In genomic region chr20:45506927-45507820, GRCh38 we compare ENCODE assay signal across 21 cellular contexts. TPM values are rescaled to one million over a fixed set of nuclear protein-coding genes. Genes with fewer than 3 reads are reported as not detected.
A peak's percentile ranks its signal among the peaks of the same experiment; 100 is the strongest.
DNase-seq lines count a peak whose midpoint lies in the region; ATAC-seq and TF ChIP-seq lines count a peak whose summit lies in the region.
"Had no signal": no experiment of that assay in that cellular context is flagged by ENCODE, and none has a peak within 500 bp of the region (broad histone marks: within the 10 kb centered on the region; RNA-seq: fewer than 3 reads in every experiment).

No MANE protein-coding gene starts in this region.

- no CpG with 5 or more reads among the region's 5 CpGs for WGBS in mesendoderm (ENCODE audit: extremely low coverage, insufficient coverage, low lambda C conversion rate)

- H3K27ac ChIP-seq in mesendoderm (ENCODE audit: low read depth, low read length), result no peak overlapping the region
- H3K27ac ChIP-seq: A549, testis had no signal

- H3K23ac ChIP-seq in mesendoderm (ENCODE audit: low read length), result no peak overlapping the region

- no peaks in the 10 kb centered on the region for H3K36me3 ChIP-seq in mesendoderm (ENCODE audit: control insufficient read depth, insufficient read depth, low read length)

- no peaks in the 10 kb centered on the region for H3K36me3 Mint-ChIP-seq in activated CD4-positive, alpha-beta T cell treated with anti-CD3 and anti-CD28 coated beads, Interleukin-2, amount 10 ng/mL, durations not matched to agents 24 days and 14 days (ENCODE audit: low read depth)
- no peaks in the 10 kb centered on the region for H3K36me3 Mint-ChIP-seq in osteocyte (ENCODE audit: unreplicated experiment)
- H3K36me3 Mint-ChIP-seq in type B pancreatic cell, result no peaks in the 10 kb centered on the region
- H3K36me3 Mint-ChIP-seq: CD8-positive, alpha-beta memory T cell had no signal

- H3K9me3 Mint-ChIP-seq in activated CD4-positive, alpha-beta T cell treated with anti-CD3 and anti-CD28 coated beads, Interleukin-2, amount 10 ng/mL, durations not matched to agents 24 days and 14 days, result no peaks in the 10 kb centered on the region
- H3K9me3 Mint-ChIP-seq in osteocyte (ENCODE audit: unreplicated experiment), result no peaks in the 10 kb centered on the region
- no peaks in the 10 kb centered on the region for H3K9me3 Mint-ChIP-seq in type B pancreatic cell
- H3K9me3 Mint-ChIP-seq: CD8-positive, alpha-beta memory T cell had no signal

- no peak overlapping the region for H2BK5ac ChIP-seq in mesendoderm (ENCODE audit: low read length)

- H3K27me3 Mint-ChIP-seq in activated CD4-positive, alpha-beta T cell treated with anti-CD3 and anti-CD28 coated beads, Interleukin-2, amount 10 ng/mL, durations not matched to agents 24 days and 14 days, result peaks cover 22% of the 10 kb centered on the region
- H3K27me3 Mint-ChIP-seq in osteocyte (ENCODE audit: unreplicated experiment) (peaks cover 24% of the 10 kb centered on the region), type B pancreatic cell (peaks cover 10% of the 10 kb centered on the region)

- H2AK5ac ChIP-seq in mesendoderm (ENCODE audit: low read length), result no peak overlapping the region

- intact Hi-C loops in activated CD4-positive, alpha-beta T cell treated with anti-CD3 and anti-CD28 coated beads, Interleukin-2, amount 10 ng/mL, durations not matched to agents 24 days and 14 days (cut with micrococcal nuclease), result no loop called here

- H3K4me1 Mint-ChIP-seq in activated CD4-positive, alpha-beta T cell treated with anti-CD3 and anti-CD28 coated beads, Interleukin-2, amount 10 ng/mL, durations not matched to agents 24 days and 14 days, result peaks cover 9% of the 10 kb centered on the region
- H3K4me1 Mint-ChIP-seq in osteocyte (ENCODE audit: unreplicated experiment), result no peaks in the 10 kb centered on the region
- H3K4me1 Mint-ChIP-seq in type B pancreatic cell (ENCODE audit: unreplicated experiment), result no peaks in the 10 kb centered on the region
- H3K4me1 Mint-ChIP-seq: CD8-positive, alpha-beta memory T cell had no signal

- H3K79me1 ChIP-seq in mesendoderm (ENCODE audit: low read length), result no peaks in the 10 kb centered on the region

- no peaks in the 10 kb centered on the region for H3K27me3 ChIP-seq in mesendoderm (ENCODE audit: insufficient read depth, low read length, poor library complexity)
- H3K27me3 ChIP-seq: testis had no signal

- H3K27ac Mint-ChIP-seq in activated CD4-positive, alpha-beta T cell treated with anti-CD3 and anti-CD28 coated beads, Interleukin-2, amount 10 ng/mL, durations not matched to agents 24 days and 14 days, result peak overlapping the region; percentile 16
- H3K27ac Mint-ChIP-seq in osteocyte (ENCODE audit: unreplicated experiment) (no peak overlapping the region), type B pancreatic cell (no peak overlapping the region)
- H3K27ac Mint-ChIP-seq: CD8-positive, alpha-beta memory T cell had no signal

- no peak overlapping the region for H3K4ac ChIP-seq in mesendoderm (ENCODE audit: low read depth, low read length)

- no peaks in the 10 kb centered on the region for H3K4me1 ChIP-seq in mesendoderm (ENCODE audit: control insufficient read depth, low read depth, low read length)
- H3K4me1 ChIP-seq: A549 had no signal

- no peak overlapping the region for H4K5ac ChIP-seq in mesendoderm (ENCODE audit: low read length)

- H3K18ac ChIP-seq in mesendoderm (ENCODE audit: low read length), result no peak overlapping the region

- H3K56ac ChIP-seq in mesendoderm (ENCODE audit: low read length), result no peak overlapping the region

- H3K9ac ChIP-seq in mesendoderm (ENCODE audit: low read length), result no peak overlapping the region

- no peak overlapping the region for H4K8ac ChIP-seq in mesendoderm (ENCODE audit: low read depth, low read length)

- H2BK15ac ChIP-seq in mesendoderm (replicated peaks; ENCODE audit: low read depth), result no peak overlapping the region

- no peak overlapping the region for H3K4me2 ChIP-seq in mesendoderm (ENCODE audit: low read length)
- H3K4me2 ChIP-seq: A549 had no signal

- no peak overlapping the region for H3K4me3 ChIP-seq in mesendoderm (ENCODE audit: low read length)
- H3K4me3 ChIP-seq: A549, testis had no signal

- DNase-seq in activated CD4-positive, alpha-beta T cell treated with anti-CD3 and anti-CD28 coated beads, Interleukin-2, amount 10 ng/mL, durations not matched to agents 24 days and 14 days, result no peak
- no peak for DNase-seq in activated CD4-positive, alpha-beta T cell treated with anti-CD3 and anti-CD28 coated beads, Interleukin-2, amount 50 U/mL, for 1 hour
- DNase-seq in SW480 (ENCODE audit: low spot score) (peak; percentile 41), osteocyte (ENCODE audit: extremely low spot score, unreplicated experiment) (peak; percentile 27), HCEC 1CT (no peak), mesendoderm (no peak), type B pancreatic cell (ENCODE audit: extremely low spot score, unreplicated experiment) (no peak)
- DNase-seq: activated naive CD4-positive, alpha-beta T cell treated with anti-CD3 and anti-CD28 coated beads, Interleukin-2, amount 50 U/mL, for 16 hours; CD8-positive, alpha-beta memory T cell; central memory CD4-positive, alpha-beta T cell; effector memory CD4-positive, alpha-beta T cell; IMR-90; mesenchymal stem cell; NCI-H1417; NCI-H446; testis had no signal

- no peak overlapping the region for H3K4me3 Mint-ChIP-seq in activated CD4-positive, alpha-beta T cell treated with anti-CD3 and anti-CD28 coated beads, Interleukin-2, amount 10 ng/mL, durations not matched to agents 24 days and 14 days
- no peak overlapping the region for H3K4me3 Mint-ChIP-seq in osteocyte (ENCODE audit: unreplicated experiment)
- no peak overlapping the region for H3K4me3 Mint-ChIP-seq in type B pancreatic cell
- H3K4me3 Mint-ChIP-seq: CD8-positive, alpha-beta memory T cell had no signal

- no peaks in the 10 kb centered on the region for H3K79me2 ChIP-seq in mesendoderm (ENCODE audit: control insufficient read depth, insufficient read depth, low read length)

- H2BK120ac ChIP-seq in mesendoderm (ENCODE audit: low read depth, low read length), result no peak overlapping the region

- peak; percentile 43 for ATAC-seq in HG02678 (IDR thresholded peaks at IDR 0.05; ENCODE audit: unreplicated experiment)
- ATAC-seq: A549 had no signal

- TF ChIP-seq CTCF in osteocyte (IDR thresholded peaks at IDR 0.05) (no peak), type B pancreatic cell (conservative IDR thresholded peaks at IDR 0.05) (no peak)

RNA-seq across cellular contexts. Expression of gene SPINT3, which starts 8.2 kb away (rescaled TPM):
- total RNA-seq in activated CD4-positive, alpha-beta T cell treated with anti-CD3 and anti-CD28 coated beads, Interleukin-2, amount 10 ng/mL, durations not matched to agents 24 days and 14 days, result not detected in 2 replicates
- not detected in 2 replicates for total RNA-seq in osteocyte
- polyA plus RNA-seq in mesendoderm (2013, experiment 1 of 2), result not detected
- not detected for polyA plus RNA-seq in mesendoderm (2013, experiment 2 of 2)
- total RNA-seq in type B pancreatic cell (ENCODE audit: low replicate concordance), result not detected in 2 replicates
- total RNA-seq: CD8-positive, alpha-beta memory T cell; frontal cortex; IMR-90; renal cortical epithelial cell; testis had no signal
- polyA plus RNA-seq: A549; CD8-positive, alpha-beta memory T cell; IMR-90; neural cell had no signal

RNA-seq across cellular contexts. Expression of gene WFDC6, which starts 32.1 kb away (rescaled TPM):
- not detected in 2 replicates for total RNA-seq in activated CD4-positive, alpha-beta T cell treated with anti-CD3 and anti-CD28 coated beads, Interleukin-2, amount 10 ng/mL, durations not matched to agents 24 days and 14 days
- total RNA-seq in osteocyte (not detected in 2 replicates), type B pancreatic cell (ENCODE audit: low replicate concordance) (0.50 TPM in 1 of 2 replicates, not detected in the other)
- 0.27 TPM for polyA plus RNA-seq in mesendoderm (2013, experiment 1 of 2)
- 0.36 TPM for polyA plus RNA-seq in mesendoderm (2013, experiment 2 of 2)
- total RNA-seq: CD8-positive, alpha-beta memory T cell; frontal cortex; IMR-90; renal cortical epithelial cell had no signal
- polyA plus RNA-seq: A549; CD8-positive, alpha-beta memory T cell; IMR-90; neural cell had no signal

RNA-seq across cellular contexts. Expression of gene WFDC2, which starts 37.6 kb away (rescaled TPM):
- total RNA-seq in activated CD4-positive, alpha-beta T cell treated with anti-CD3 and anti-CD28 coated beads, Interleukin-2, amount 10 ng/mL, durations not matched to agents 24 days and 14 days, result not detected in 2 replicates
- total RNA-seq in osteocyte (not detected in 2 replicates), type B pancreatic cell (ENCODE audit: low replicate concordance) (64.4 and 98.9 TPM in 2 replicates)
- polyA plus RNA-seq in mesendoderm (2013, experiment 1 of 2), result 146 TPM
- 142 TPM for polyA plus RNA-seq in mesendoderm (2013, experiment 2 of 2)
- total RNA-seq: IMR-90 had no signal
- polyA plus RNA-seq: A549; CD8-positive, alpha-beta memory T cell; IMR-90; neural cell had no signal

RNA-seq across cellular contexts. Expression of gene EPPIN, which starts 40.0 kb away (rescaled TPM):
- not detected in 2 replicates for total RNA-seq in activated CD4-positive, alpha-beta T cell treated with anti-CD3 and anti-CD28 coated beads, Interleukin-2, amount 10 ng/mL, durations not matched to agents 24 days and 14 days
- total RNA-seq in osteocyte (not detected in 2 replicates), type B pancreatic cell (ENCODE audit: low replicate concordance) (0.24 TPM in 1 of 2 replicates, not detected in the other)
- 1.0 TPM for polyA plus RNA-seq in mesendoderm (2013, experiment 1 of 2)
- 0.80 TPM for polyA plus RNA-seq in mesendoderm (2013, experiment 2 of 2)
- total RNA-seq: CD8-positive, alpha-beta memory T cell; frontal cortex; IMR-90; renal cortical epithelial cell had no signal
- polyA plus RNA-seq: A549; CD8-positive, alpha-beta memory T cell; IMR-90; neural cell had no signal

Comparison
In these comparisons a context has a peak if more than half of its experiments do, and no peak if none do; other contexts are left out.
1. DNase-seq: peak in SW480 (single experiment) and osteocyte (single experiment); none in activated CD4-positive, alpha-beta T cell treated with anti-CD3 and anti-CD28 coated beads, Interleukin-2, amount 10 ng/mL, durations not matched to agents 24 days and 14 days (single experiment), activated CD4-positive, alpha-beta T cell treated with anti-CD3 and anti-CD28 coated beads, Interleukin-2, amount 50 U/mL, for 1 hour (single experiment), HCEC 1CT (single experiment), mesendoderm (single experiment) and type B pancreatic cell (single experiment).
2. RNA of gene WFDC2, which starts 37.6 kb away (total RNA-seq): 64.4 to 98.9 TPM in type B pancreatic cell; not detected in activated CD4-positive, alpha-beta T cell treated with anti-CD3 and anti-CD28 coated beads, Interleukin-2, amount 10 ng/mL, durations not matched to agents 24 days and 14 days and not detected in osteocyte; every median in the first group is over 10 times any median in the second.